13 cellular contexts compared by ENCODE assay signal in the genomic region with DNA sequence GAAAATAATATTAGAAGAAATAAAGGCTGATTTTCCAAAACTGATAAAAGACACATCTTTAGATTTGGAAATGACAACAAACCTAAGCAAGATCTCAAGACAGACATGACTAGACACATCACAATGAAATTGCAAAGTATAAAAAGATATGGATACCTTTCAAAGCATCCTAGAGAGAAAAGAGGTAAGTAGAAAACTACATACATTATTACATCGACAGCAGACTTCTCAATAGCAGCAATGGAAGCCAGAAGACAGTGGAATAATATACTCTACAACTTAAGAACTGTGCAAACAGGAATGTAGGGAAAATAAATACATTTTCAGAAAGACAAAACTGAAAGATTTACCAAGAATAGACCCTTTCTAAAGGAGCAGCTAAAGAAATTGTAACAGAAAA. TPM values are rescaled to one million over a fixed set of nuclear protein-coding genes. Genes with fewer than 3 reads are reported as not detected.
DNase-seq lines count a peak whose midpoint lies in the region; ATAC-seq and TF ChIP-seq lines count a peak whose summit lies in the region.
"Had no signal": no experiment of that assay in that cellular context is flagged by ENCODE, and none has a peak within 500 bp of the region (broad histone marks: within the 10 kb centered on the region; RNA-seq: fewer than 3 reads in every experiment).

No MANE protein-coding gene starts in this region.

- in situ Hi-C loops in astrocyte of the spinal cord (cut with HindIII; ENCODE audit: low sequenced_read_pairs): no loop called here

- no peaks in the 10 kb centered on the region for H3K27me3 ChIP-seq in sigmoid colon

- no peak for TF ChIP-seq CTCF in astrocyte of the spinal cord (IDR thresholded peaks at IDR 0.05; ENCODE audit: low read depth, low read length)
- TF ChIP-seq CTCF in sigmoid colon (IDR thresholded peaks at IDR 0.05): no peak

- TF ChIP-seq POLR2A in sigmoid colon (IDR thresholded peaks at IDR 0.05): no peak

- 94 to 100% methylated on average over 1 of the region's 1 CpG for WGBS in sigmoid colon, 2 donors

- DNase-seq in NCI-H2227 (lab: John Stamatoyannopoulos, UW; ENCODE audit: unreplicated experiment) (peak; percentile 46), NCI-H2227 treated with DMSO at 0.1 percent for 48 hours (lab: John Stamatoyannopoulos, UW) (no peak), LHCN-M2 (ENCODE audit: low read depth) (peak; percentile 52), astrocyte of the spinal cord (ENCODE audit: low read depth, low spot score) (peak; percentile 44), lung microvascular endothelial cell (ENCODE audit: low read depth in 2 of 2) (peak; percentile 17 to 28), GM03348 (ENCODE audit: low spot score) (no peak), sigmoid colon (no peak)
- DNase-seq: aorta, natural killer cell, NCI-H1048 had no signal

- no peak overlapping the region for H3K27ac ChIP-seq in sigmoid colon
- H3K27ac ChIP-seq: skin epidermis had no signal

- intact Hi-C loops in sigmoid colon (cut with DNase I): no loop called here

- TF ChIP-seq EP300 in sigmoid colon (IDR thresholded peaks at IDR 0.05): no peak

- no peak for ATAC-seq in GM21390 (IDR thresholded peaks at IDR 0.05; ENCODE audit: unreplicated experiment)
- ATAC-seq: natural killer cell had no signal

- no peaks in the 10 kb centered on the region for H3K4me1 ChIP-seq in sigmoid colon

- no peaks in the 10 kb centered on the region for H3K36me3 ChIP-seq in sigmoid colon

- peaks cover 0 to 12% (median 3%) of the 10 kb centered on the region in 4 donors for H3K9me3 ChIP-seq in sigmoid colon

- H3K4me3 ChIP-seq in astrocyte of the spinal cord (ENCODE audit: low read depth, low read length): no peak overlapping the region
- no peak overlapping the region for H3K4me3 ChIP-seq in sigmoid colon
- H3K4me3 ChIP-seq: skin epidermis had no signal

RNA-seq across cellular contexts. Expression of gene DENND1B, which starts 50.2 kb away (rescaled TPM):
- 4.5 and 6.5 TPM in 2 replicates for total RNA-seq in LHCN-M2 (2014; rRNA removed)
- 1.2 TPM for polyA plus RNA-seq in LHCN-M2 (2012)
- 2.0 and 2.8 TPM in 2 replicates for total RNA-seq in lung microvascular endothelial cell
- 10 to 100 TPM in 3 of 4 donors, 1 to 10 TPM in 1; 8.6 to 16.8 (median 11.5) TPM for total RNA-seq in sigmoid colon
- polyA plus RNA-seq in sigmoid colon: 1 to 10 TPM; 6.6 to 9.5 (median 8.4) TPM
- total RNA-seq: G401 had no signal

Comparison
In these comparisons a context has a peak if more than half of its experiments do, and no peak if none do; other contexts are left out.
1. DNase-seq: peak in NCI-H2227 (single experiment), LHCN-M2 (single experiment), astrocyte of the spinal cord (single experiment) and lung microvascular endothelial cell (2 of 2); none in NCI-H2227 treated with DMSO at 0.1 percent for 48 hours (single experiment), GM03348 (single experiment) and sigmoid colon (single experiment).